8 cellular contexts compared by ENCODE assay signal in the genomic region with DNA sequence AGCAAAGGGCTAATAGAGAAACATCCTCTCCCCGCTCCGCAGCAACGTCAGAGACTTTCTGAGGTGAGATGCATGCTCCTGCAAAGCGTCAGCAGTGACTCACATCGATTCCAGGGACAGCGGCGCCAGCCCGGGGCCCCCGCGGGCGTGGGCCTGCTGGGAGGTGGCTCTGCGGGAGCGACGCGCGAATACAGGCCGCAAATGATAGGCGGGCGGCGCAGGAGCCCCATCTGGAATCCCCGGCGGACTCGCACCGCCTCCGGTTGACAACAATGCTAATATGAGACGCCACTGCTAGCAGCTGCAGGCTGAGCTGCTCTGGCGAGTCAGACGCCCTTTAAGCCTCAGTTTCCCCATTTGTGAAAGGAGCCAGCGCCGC. TPM values are rescaled to one million over a fixed set of nuclear protein-coding genes. Genes with fewer than 3 reads are reported as not detected.
A peak's percentile ranks its signal among the peaks of the same experiment; 100 is the strongest.
DNase-seq lines count a peak whose midpoint lies in the region; ATAC-seq and TF ChIP-seq lines count a peak whose summit lies in the region.

No MANE protein-coding gene starts in this region.

- H3K27ac Mint-ChIP-seq in CD8-positive, alpha-beta T cell: peak overlapping the region; percentile 98
- peak overlapping the region; percentile 95 for H3K27ac Mint-ChIP-seq in GM23338

- CTCF ChIA-PET in CD8-positive, alpha-beta T cell (lab: Charles Lee): interaction anchor here (2.0 kb wide), 1 partner anchor 17 kb away, joined by 12 read pairs; a partner anchor contains a TSS

- peaks cover 54% of the 10 kb centered on the region for H3K79me2 ChIP-seq in GM23338 (replicated peaks; ENCODE audit: insufficient read depth)

- intact Hi-C loops in CD8-positive, alpha-beta T cell (cut with DNase I, micrococcal nuclease): loop anchor here in 1 of 2 experiments (1.0 to 5.0 kb wide), 5 partner anchors 162 to 1763 kb away; a partner anchor contains a TSS

- H3K4me2 ChIP-seq in GM23338: peak overlapping the region; percentile 98

- H3K27me3 ChIP-seq in CD8-positive, alpha-beta T cell (ENCODE audit: insufficient read depth, low read length): no peaks in the 10 kb centered on the region
- no peaks in the 10 kb centered on the region for H3K27me3 ChIP-seq in GM23338 (ENCODE audit: insufficient read depth)

- H3K4me1 ChIP-seq in CD8-positive, alpha-beta T cell (ENCODE audit: insufficient read depth, low read length): peaks cover 19% of the 10 kb centered on the region
- peaks cover 41% of the 10 kb centered on the region for H3K4me1 ChIP-seq in GM23338 (ENCODE audit: insufficient read depth)

- peaks cover 23% of the 10 kb centered on the region for H3K36me3 Mint-ChIP-seq in CD8-positive, alpha-beta T cell
- H3K36me3 Mint-ChIP-seq in GM23338 (ENCODE audit: low read depth): peaks cover 42% of the 10 kb centered on the region

- H2AFZ ChIP-seq in GM23338: no peak overlapping the region

- H3K4me1 Mint-ChIP-seq in CD8-positive, alpha-beta T cell (ENCODE audit: low read depth): peaks cover 37% of the 10 kb centered on the region
- H3K4me1 Mint-ChIP-seq in GM23338: peaks cover 41% of the 10 kb centered on the region

- no peak for TF ChIP-seq POLR2A in NB4 (IDR thresholded peaks at IDR 0.05; ENCODE audit: extremely low read depth, insufficient read length)

- H3K4me3 ChIP-seq in CD8-positive, alpha-beta T cell (ENCODE audit: low read depth, low read length): peak overlapping the region; percentile 76
- H3K4me3 ChIP-seq in GM23338: peak overlapping the region; percentile 91
- peak overlapping the region; percentile 91 for H3K4me3 ChIP-seq in NB4 (ENCODE audit: low read depth, low read length)
- H3K4me3 ChIP-seq in choroid plexus epithelial cell (ENCODE audit: low read depth, low read length): peak overlapping the region; percentile 90

- H3K9me2 ChIP-seq in GM23338 (ENCODE audit: insufficient read depth): no peaks in the 10 kb centered on the region

- POLR2A ChIA-PET in CD8-positive, alpha-beta T cell (lab: Charles Lee): interaction anchor here (1.1 to 3.8 kb wide), 7 partner anchors 15 to 263 kb away, joined by 3 to 58 read pairs (median 10); a partner anchor contains a TSS

- H3F3A ChIP-seq in GM23338 (replicated peaks; ENCODE audit: low read depth): peaks cover 22% of the 10 kb centered on the region

- peak; percentile 62 to 95 (median 72) for DNase-seq in CD8-positive, alpha-beta T cell
- peak; percentile 61 for DNase-seq in GM23338 (ENCODE audit: low spot score)
- peak; percentile 87 for DNase-seq in NB4 (ENCODE audit: low read depth)
- peak; percentile 80 for DNase-seq in activated CD4-positive, alpha-beta T cell treated with anti-CD3 and anti-CD28 coated beads for 24 hours (ENCODE audit: low read depth in 2 of 2)
- peak; percentile 89 for DNase-seq in choroid plexus epithelial cell (ENCODE audit: low read depth)
- DNase-seq in left kidney (ENCODE audit: low read depth, low spot score): peak; percentile 70
- peak; percentile 88 to 90 for DNase-seq in stimulated activated CD4-positive, alpha-beta T cell treated with anti-CD3 and anti-CD28 coated beads, Interleukin-2, amount 100 ng/mL, for 24 hours
- no peak for DNase-seq in NCI-H128 (lab: John Stamatoyannopoulos, UW; ENCODE audit: unreplicated experiment)

- H3K9me3 ChIP-seq in CD8-positive, alpha-beta T cell (ENCODE audit: low read length): no peaks in the 10 kb centered on the region

- no peaks in the 10 kb centered on the region for H3K9me3 Mint-ChIP-seq in CD8-positive, alpha-beta T cell
- H3K9me3 Mint-ChIP-seq in GM23338: no peaks in the 10 kb centered on the region

- H3K27ac ChIP-seq in CD8-positive, alpha-beta T cell (ENCODE audit: low read depth, low read length): peak overlapping the region; percentile 87
- H3K27ac ChIP-seq in GM23338 (ENCODE audit: low read depth): peak overlapping the region; percentile 63

- TF ChIP-seq CTCF in CD8-positive, alpha-beta T cell (IDR thresholded peaks at IDR 0.05): no peak
- TF ChIP-seq CTCF in GM23338 (conservative IDR thresholded peaks at IDR 0.05; ENCODE audit: low read depth in 2 of 2) (no peak), NB4 (IDR thresholded peaks at IDR 0.05; ENCODE audit: low read depth, low read length) (no peak), choroid plexus epithelial cell (conservative IDR thresholded peaks at IDR 0.05; ENCODE audit: low read depth, low read length) (no peak)

- ATAC-seq in CD8-positive, alpha-beta T cell: peak; percentile 56
- ATAC-seq in GM23338: peak; percentile 14

- peaks cover 16% of the 10 kb centered on the region for H3K36me3 ChIP-seq in CD8-positive, alpha-beta T cell (ENCODE audit: insufficient read depth, low read length)
- peaks cover 32% of the 10 kb centered on the region for H3K36me3 ChIP-seq in GM23338 (ENCODE audit: insufficient read depth)

- no peaks in the 10 kb centered on the region for H3K27me3 Mint-ChIP-seq in CD8-positive, alpha-beta T cell (ENCODE audit: low read depth)
- H3K27me3 Mint-ChIP-seq in GM23338 (ENCODE audit: insufficient read depth, low read depth, poor library complexity): peaks cover 8% of the 10 kb centered on the region

- H3K4me3 Mint-ChIP-seq in CD8-positive, alpha-beta T cell: peak overlapping the region; percentile 92
- peak overlapping the region; percentile 86 for H3K4me3 Mint-ChIP-seq in GM23338

- peaks cover 45% of the 10 kb centered on the region for H4K20me1 ChIP-seq in GM23338 (replicated peaks; ENCODE audit: insufficient read depth)

TF ChIP-seq in GM23338, 12 proteins besides CTCF, POLR2A, EP300 and RAD21:
- TF ChIP-seq JUNB (IDR thresholded peaks at IDR 0.05; ENCODE audit: unreplicated experiment): no peak
- no peak for TF ChIP-seq ZNF114 (CRISPR knock-in tag; IDR thresholded peaks at IDR 0.05)
- TF ChIP-seq CREB1 (CRISPR knock-in tag; IDR thresholded peaks at IDR 0.05; ENCODE audit: low read depth): peak; percentile 25; the same call in 1 of the 2 replicates

RNA-seq across cellular contexts. Expression of a gene that starts 0.6 kb away (rescaled TPM):
- 100 to 1,000 TPM; 200 to 210 TPM for total RNA-seq in CD8-positive, alpha-beta T cell
- total RNA-seq in GM23338 (2014; rRNA removed; shearing (Covaris generic)): 133 and 141 TPM in 2 replicates
- 54.2 and 54.7 TPM in 2 replicates for polyA plus RNA-seq in GM23338 (2016; fragmentation: Nextera tagmentation; extraction: Ambion mirVana)

RNA-seq across cellular contexts. Expression of a gene that starts 15.9 kb away (rescaled TPM):
- 10 to 100 TPM; 30.7 to 30.8 TPM for total RNA-seq in CD8-positive, alpha-beta T cell
- total RNA-seq in GM23338 (2014; rRNA removed; shearing (Covaris generic)): 51.3 and 61.5 TPM in 2 replicates
- polyA plus RNA-seq in GM23338 (2016; fragmentation: Nextera tagmentation; extraction: Ambion mirVana): 5.7 and 7.0 TPM in 2 replicates

RNA-seq across cellular contexts. Expression of a gene that starts 44.7 kb away (rescaled TPM):
- 1 to 10 TPM; 2.3 to 2.6 TPM for total RNA-seq in CD8-positive, alpha-beta T cell
- total RNA-seq in GM23338 (2014; rRNA removed; shearing (Covaris generic)): 1.5 and 1.6 TPM in 2 replicates
- 0.70 TPM in 1 of 2 replicates, not detected in the other for polyA plus RNA-seq in GM23338 (2016; fragmentation: Nextera tagmentation; extraction: Ambion mirVana)
